ENCODE assay signal across 8 cellular contexts in the genomic region with DNA sequence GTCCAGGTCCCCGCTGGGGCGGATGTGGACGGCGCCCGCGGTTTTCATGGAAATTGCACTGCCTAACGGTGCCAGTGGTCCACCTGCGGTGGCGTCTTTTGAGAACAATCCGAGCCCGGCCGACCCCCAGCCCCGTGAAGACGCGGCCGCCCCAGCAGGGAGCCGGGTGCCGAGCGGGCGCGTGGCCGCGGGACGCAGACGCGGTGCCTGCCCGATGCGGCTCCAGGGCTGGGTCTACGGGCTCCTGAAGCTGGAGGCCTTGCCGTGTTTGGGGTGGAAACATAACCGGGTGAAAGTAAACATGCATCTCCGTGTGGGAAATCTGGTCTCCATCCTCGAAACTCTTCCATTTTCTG. TPM values are rescaled to one million over a fixed set of nuclear protein-coding genes. Genes with fewer than 3 reads are reported as not detected.
A peak's percentile ranks its signal among the peaks of the same experiment; 100 is the strongest.
DNase-seq lines count a peak whose midpoint lies in the region; ATAC-seq and TF ChIP-seq lines count a peak whose summit lies in the region.

No MANE protein-coding gene starts in this region.

- peak; percentile 42 for ATAC-seq in GM18511 (IDR thresholded peaks at IDR 0.05; ENCODE audit: unreplicated experiment)
- ATAC-seq in HG03064 (IDR thresholded peaks at IDR 0.05; ENCODE audit: low read depth, unreplicated experiment): peak; percentile 34
- no peak for ATAC-seq in WTC11

- peak overlapping the region; percentile 90 for H3K4me3 Mint-ChIP-seq in WTC11

- intact Hi-C loops in posterior cingulate gyrus (cut with DNase I): no loop called here

- H3K9me3 Mint-ChIP-seq in WTC11: 0 out of 2 replicates have a peak, but pooled peaks cover 4% of the 10 kb centered on the region

- peak overlapping the region; percentile 78; the same call in 1 of the 2 replicates for H3K27ac Mint-ChIP-seq in WTC11

- no peaks in the 10 kb centered on the region for H3K27me3 Mint-ChIP-seq in WTC11 (ENCODE audit: low read depth)

- POLR2A ChIA-PET in AG04449 (lab: Yijun Ruan, JAX): no interaction called here
- POLR2A ChIA-PET in WTC11 (lab: Charles Lee): no interaction called here

- TF ChIP-seq CTCF in AG04449 (IDR thresholded peaks at IDR 0.05; ENCODE audit: insufficient read depth, low read length, missing control alignments): no peak
- no peak for TF ChIP-seq CTCF in WTC11 (IDR thresholded peaks at IDR 0.05)
- TF ChIP-seq CTCF in fibroblast of the aortic adventitia (IDR thresholded peaks at IDR 0.05; ENCODE audit: insufficient read depth, low read length): no peak

- peaks cover 67% of the 10 kb centered on the region for H3K4me1 Mint-ChIP-seq in WTC11

- DNase-seq in AG04449 (ENCODE audit: low read depth, low spot score): no peak
- DNase-seq in WTC11 (ENCODE audit: low spot score): no peak
- no peak for DNase-seq in fibroblast of the aortic adventitia (ENCODE audit: low read depth)
- DNase-seq in posterior cingulate gyrus: peak in 9 of 10 donors; percentile 14 to 90 (median 31)
- DNase-seq in NCI-H146 (lab: John Stamatoyannopoulos, UW): no peak
- no peak for DNase-seq in NCI-H1694 treated with DMSO at 0.1 percent for 48 hours (lab: John Stamatoyannopoulos, UW)

- CTCF ChIA-PET in AG04449 (lab: Yijun Ruan, JAX) (no interaction called here), WTC11 (lab: Charles Lee) (no interaction called here)

- H3K4me3 ChIP-seq in AG04449 (ENCODE audit: low read depth, low read length) (peak overlapping the region; percentile 74), fibroblast of the aortic adventitia (ENCODE audit: low read depth, low read length) (peak overlapping the region; percentile 85)

- no peaks in the 10 kb centered on the region for H3K36me3 Mint-ChIP-seq in WTC11

TF ChIP-seq in WTC11, 78 proteins besides CTCF, POLR2A, EP300 and RAD21:
- TF ChIP-seq ZNF423 (CRISPR knock-in tag; IDR thresholded peaks at IDR 0.05): 0 out of 2 replicates have a peak, but pooled peaks have one; percentile 22
- TF ChIP-seq, protein P1, sequence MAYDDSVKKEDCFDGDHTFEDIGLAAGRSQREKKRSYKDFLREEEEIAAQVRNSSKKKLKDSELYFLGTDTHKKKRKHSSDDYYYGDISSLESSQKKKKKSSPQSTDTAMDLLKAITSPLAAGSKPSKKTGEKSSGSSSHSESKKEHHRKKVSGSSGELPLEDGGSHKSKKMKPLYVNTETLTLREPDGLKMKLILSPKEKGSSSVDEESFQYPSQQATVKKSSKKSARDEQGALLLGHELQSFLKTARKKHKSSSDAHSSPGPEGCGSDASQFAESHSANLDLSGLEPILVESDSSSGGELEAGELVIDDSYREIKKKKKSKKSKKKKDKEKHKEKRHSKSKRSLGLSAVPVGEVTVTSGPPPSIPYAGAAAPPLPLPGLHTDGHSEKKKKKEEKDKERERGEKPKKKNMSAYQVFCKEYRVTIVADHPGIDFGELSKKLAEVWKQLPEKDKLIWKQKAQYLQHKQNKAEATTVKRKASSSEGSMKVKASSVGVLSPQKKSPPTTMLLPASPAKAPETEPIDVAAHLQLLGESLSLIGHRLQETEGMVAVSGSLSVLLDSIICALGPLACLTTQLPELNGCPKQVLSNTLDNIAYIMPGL (CRISPR knock-in tag; IDR thresholded peaks at IDR 0.05): peak; percentile 56; the same call in 1 of the 2 replicates
- TF ChIP-seq, protein P2, sequence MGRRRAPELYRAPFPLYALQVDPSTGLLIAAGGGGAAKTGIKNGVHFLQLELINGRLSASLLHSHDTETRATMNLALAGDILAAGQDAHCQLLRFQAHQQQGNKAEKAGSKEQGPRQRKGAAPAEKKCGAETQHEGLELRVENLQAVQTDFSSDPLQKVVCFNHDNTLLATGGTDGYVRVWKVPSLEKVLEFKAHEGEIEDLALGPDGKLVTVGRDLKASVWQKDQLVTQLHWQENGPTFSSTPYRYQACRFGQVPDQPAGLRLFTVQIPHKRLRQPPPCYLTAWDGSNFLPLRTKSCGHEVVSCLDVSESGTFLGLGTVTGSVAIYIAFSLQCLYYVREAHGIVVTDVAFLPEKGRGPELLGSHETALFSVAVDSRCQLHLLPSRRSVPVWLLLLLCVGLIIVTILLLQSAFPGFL (CRISPR knock-in tag; IDR thresholded peaks at IDR 0.05; ENCODE audit: borderline replicate concordance): no peak
- no peak for TF ChIP-seq NR3C1 (CRISPR knock-in tag; conservative IDR thresholded peaks at IDR 0.05; ENCODE audit: low read depth)
- TF ChIP-seq JUN (CRISPR knock-in tag; IDR thresholded peaks at IDR 0.05): no peak

RNA-seq across cellular contexts. Expression of a gene that starts 0.5 kb away (rescaled TPM):
- 31.7 to 38.3 TPM (median 33.4 TPM) in 3 replicates for total RNA-seq in WTC11 (2021)
- total RNA-seq in fibroblast of the aortic adventitia (ENCODE audit: low replicate concordance): 11.2 and 16.2 TPM in 2 replicates

Comparison
In these comparisons a context has a peak if more than half of its experiments do, and no peak if none do; other contexts are left out.
1. DNase-seq: peak in posterior cingulate gyrus (9 of 10); none in AG04449 (single experiment), WTC11 (single experiment), fibroblast of the aortic adventitia (single experiment), NCI-H146 (single experiment) and NCI-H1694 treated with DMSO at 0.1 percent for 48 hours (single experiment).